In genomic region chr9:214488-215448, GRCh38 we compare ENCODE assay signal across 8 cellular contexts. TPM values are rescaled to one million over a fixed set of nuclear protein-coding genes. Genes with fewer than 3 reads are reported as not detected.
A peak's percentile ranks its signal among the peaks of the same experiment; 100 is the strongest.
DNase-seq lines count a peak whose midpoint lies in the region; ATAC-seq and TF ChIP-seq lines count a peak whose summit lies in the region.

TSS of gene DOCK8 (plus strand) at chr9:214865. CDS start at chr9:214977, 112 bp downstream.

- H3K27ac ChIP-seq in SU-DHL-6 (ENCODE audit: low read depth, low read length) (peak within 1 kb of the TSS; percentile 62), adrenal gland (peak within 1 kb of the TSS; percentile 71 to 95 (median 88)), iPS-18a (ENCODE audit: low read length) (no peak within 1 kb of the TSS)

- H3K4me1 ChIP-seq in adrenal gland (replicated peaks in 1 of 2) (peaks cover 32 to 54% of the 10 kb centered on the region in 2 donors), iPS-18a (ENCODE audit: control insufficient read depth, low read depth, low read length) (peaks cover 3% of the 10 kb centered on the region)

- ATAC-seq in GM19328 (IDR thresholded peaks at IDR 0.05; ENCODE audit: unreplicated experiment) (peak; percentile 76), HG03469 (IDR thresholded peaks at IDR 0.05; ENCODE audit: unreplicated experiment) (peak; percentile 70)

- peak within 1 kb of the TSS; percentile 97 for H2AFZ ChIP-seq in SU-DHL-6 (ENCODE audit: low read depth, low read length, severe bottlenecking)

- peak within 1 kb of the TSS; percentile 73 for H3K9ac ChIP-seq in SU-DHL-6 (ENCODE audit: low read length)
- H3K9ac ChIP-seq in iPS-18a (ENCODE audit: low read length) = peak within 1 kb of the TSS; percentile 35

- intact Hi-C loops in adrenal gland (cut with DNase I) = no loop called here

- H3K4me2 ChIP-seq in SU-DHL-6 (ENCODE audit: low read depth, low read length, poor library complexity, severe bottlenecking) = peak within 1 kb of the TSS; percentile 93

- no peaks in the 10 kb centered on the region for H3K79me2 ChIP-seq in SU-DHL-6 (ENCODE audit: insufficient read depth, low read length)

- H3K27me3 ChIP-seq in SU-DHL-6 (ENCODE audit: low read length) (no peaks in the 10 kb centered on the region), adrenal gland (no peaks in the 10 kb centered on the region), iPS-18a (ENCODE audit: control insufficient read depth, insufficient read depth, low read length) (peaks cover 50% of the 10 kb centered on the region)

- no peaks in the 10 kb centered on the region for H3K9me2 ChIP-seq in SU-DHL-6 (replicated peaks; ENCODE audit: insufficient read depth, low read length)

- no peaks in the 10 kb centered on the region for H3K36me3 ChIP-seq in SU-DHL-6 (ENCODE audit: low read length)
- no peaks in the 10 kb centered on the region for H3K36me3 ChIP-seq in adrenal gland (replicated peaks in 1 of 2)
- no peaks in the 10 kb centered on the region for H3K36me3 ChIP-seq in iPS-18a (ENCODE audit: control insufficient read depth, low read depth, low read length)

- DNase-seq in CD1c-positive myeloid dendritic cell (ENCODE audit: extremely low spot score) (peak; percentile 95), adrenal gland (peak; percentile 73 to 79 (median 76)), SHP77 treated with DMSO at 0.1 percent for 48 hours (lab: John Stamatoyannopoulos, UW) (no peak)
- DNase-seq in stimulated activated CD4-positive, alpha-beta T cell treated with anti-CD3 and anti-CD28 coated beads, Interleukin-15, amount 100 ng/mL, for 1 hour (ENCODE audit: low read depth in 1 of 2, low spot score in 1 of 2) = peak; percentile 25 to 41

- no peaks in the 10 kb centered on the region for H4K20me1 ChIP-seq in SU-DHL-6 (ENCODE audit: low read depth, low read length)

- TF ChIP-seq CTCF in SU-DHL-6 (IDR thresholded peaks at IDR 0.05; ENCODE audit: insufficient read depth, low read length, poor library complexity, severe bottlenecking) = peak; percentile 59
- peak in 4 of 6 experiments; percentile 10 to 64 (median 44) for TF ChIP-seq CTCF in adrenal gland (IDR thresholded peaks at IDR 0.05)

- H3K9me3 ChIP-seq in SU-DHL-6 (ENCODE audit: insufficient read depth, low read length) = no peaks in the 10 kb centered on the region
- H3K9me3 ChIP-seq in adrenal gland (replicated peaks in 1 of 3) = no peaks in the 10 kb centered on the region
- no peaks in the 10 kb centered on the region for H3K9me3 ChIP-seq in iPS-18a (ENCODE audit: control insufficient read depth, low read depth, low read length)

- H3K4me3 ChIP-seq in SU-DHL-6 (ENCODE audit: insufficient read depth, low read length, poor library complexity, severe bottlenecking) = peak within 1 kb of the TSS; percentile 70
- H3K4me3 ChIP-seq in adrenal gland = peak within 1 kb of the TSS in 3 of 4 donors; percentile 25 to 82 (median 42)
- H3K4me3 ChIP-seq in iPS-18a (ENCODE audit: low read length) = peak within 1 kb of the TSS; percentile 67

- peak in 1 of 2 donors; percentile 69 for TF ChIP-seq POLR2A in adrenal gland (IDR thresholded peaks at IDR 0.05)

- peaks cover 17% of the 10 kb centered on the region; the same call in 1 of the 2 replicates for H3F3A ChIP-seq in SU-DHL-6 (ENCODE audit: insufficient read depth)

- WGBS in adrenal gland, 4 donors = 0 to 1% (median 0%) methylated on average over 18 to 116 of the region's 116 CpGs

RNA-seq across cellular contexts. Expression of gene DOCK8, which starts in this region (rescaled TPM):
- 100 to 1,000 TPM in 1 of 8 donors, 10 to 100 TPM in 7; 29.4 to 134 (median 50.2) TPM for total RNA-seq in adrenal gland
- polyA plus RNA-seq in adrenal gland = 100 to 1,000 TPM in 1 of 3 donors, 10 to 100 TPM in 1, 1 to 10 TPM in 1; 8.3 to 110 (median 13.7) TPM
